In the genomic region with DNA sequence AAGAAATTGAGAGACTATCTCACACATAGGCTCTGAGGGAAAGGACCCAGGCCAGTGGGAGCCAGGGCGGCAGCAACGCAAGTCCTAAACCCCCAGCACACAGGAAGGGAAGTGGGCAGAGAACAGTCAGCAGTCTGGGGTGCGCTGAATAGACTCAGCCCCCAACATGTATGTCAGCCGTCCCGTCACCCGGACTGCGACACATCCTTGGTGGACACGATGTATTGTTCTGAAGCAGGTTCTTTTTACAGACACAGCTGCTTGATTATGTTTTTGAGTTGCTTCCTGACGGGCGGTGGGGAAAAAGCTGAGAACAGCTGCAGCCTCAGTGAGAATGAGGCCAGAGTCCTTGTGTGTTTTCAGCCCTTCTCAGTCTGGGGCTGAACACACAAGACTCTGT, we compare ENCODE assay signal across 30 cellular contexts.
"Had no signal": no experiment of that assay in that cellular context is flagged by ENCODE, and none has a peak within 500 bp of the region (broad histone marks: within the 10 kb centered on the region; RNA-seq: fewer than 3 reads in every experiment).

No MANE protein-coding gene starts in this region.

- ATAC-seq: activated CD8-positive, alpha-beta T cell treated with anti-CD3 and anti-CD28 coated beads, Interleukin-2, amount 10 ng/mL, durations not matched to agents 7 days and 5 days; activated naive CD4-positive, alpha-beta T cell treated with anti-CD3 and anti-CD28 coated beads, Interleukin-2, amount 50 U/mL, for 72 hours; activated naive CD8-positive, alpha-beta T cell treated with anti-CD3 and anti-CD28 coated beads, Interleukin-2, amount 50 U/mL, for 24 hours; body of pancreas; K562; Panc1; SK-N-SH treated with all-trans-retinoic acid at 6 μM for 48 hours; WTC11 had no signal

- DNase-seq: activated CD4-positive, alpha-beta T cell treated with anti-CD3 and anti-CD28 coated beads for 48 hours; activated CD4-positive, alpha-beta T cell treated with anti-CD3 and anti-CD28 coated beads, Interleukin-2, amount 50 U/mL, for 4 hours; activated CD4-positive, CD25-positive, alpha-beta regulatory T cell treated with anti-CD3 and anti-CD28 coated beads, Interleukin-2, amount 50 U/mL, for 72 hours; activated CD8-positive, alpha-beta memory T cell treated with anti-CD3 and anti-CD28 coated beads, Interleukin-2, amount 50 U/mL, for 48 hours; activated CD8-positive, alpha-beta T cell treated with anti-CD3 and anti-CD28 coated beads, Interleukin-2, amount 10 ng/mL, durations not matched to agents 7 days and 5 days; activated effector memory CD4-positive, alpha-beta T cell treated with anti-CD3 and anti-CD28 coated beads, Interleukin-2, amount 50 U/mL, for 16 hours; activated naive CD4-positive, alpha-beta T cell treated with Interleukin-2 at 50 U/mL for 16 hours; activated naive CD8-positive, alpha-beta T cell treated with anti-CD3 and anti-CD28 coated beads, Interleukin-2, amount 50 U/mL, for 24 hours; activated T-cell treated with anti-CD3 and anti-CD28 coated beads, Interleukin-2, amount 50 U/mL, for 1 hour; amniotic stem cell; body of pancreas; Karpas-422; MM.1S; NCI-H1105; NCI-H1436 treated with DMSO at 0.1 percent for 48 hours; NCI-H187; NCI-H2081; NCI-H510A treated with DMSO at 0.1 percent for 48 hours; NCI-H69; NK-92 treated with Interleukin-12 subunit alpha and Interleukin-12 subunit beta, amount 100 ng/mL, for 24 hours; OCI-M1; Right ventricle myocardium superior; T-helper 9 cell had no signal

- H3K9me3 ChIP-seq: ascending aorta, body of pancreas, SJSA1 had no signal

- H3K27me3 ChIP-seq: ascending aorta, body of pancreas had no signal

- H3K27ac ChIP-seq: ascending aorta, body of pancreas, SJSA1 had no signal

- H3K4me1 ChIP-seq: ascending aorta, body of pancreas had no signal

- H3K4me3 ChIP-seq: ascending aorta, body of pancreas, K562, SJSA1 had no signal

- H3K36me3 ChIP-seq: ascending aorta, SJSA1 had no signal
